Comparison of ENCODE assay signal across 2 cellular contexts in genomic region chr7:22853138-22853537, GRCh38.
A peak's percentile ranks its signal among the peaks of the same experiment; 100 is the strongest.
TF ChIP-seq lines count a peak whose summit lies in the region.

No MANE protein-coding gene starts in this region.

TF ChIP-seq in GM12891, 5 proteins besides CTCF, POLR2A, EP300 and RAD21:
- TF ChIP-seq SPI1 (IDR thresholded peaks at IDR 0.05; ENCODE audit: low read depth, low read length) (no peak), POLR2AphosphoS5 (IDR thresholded peaks at IDR 0.05; ENCODE audit: low read depth, low read length) (no peak), TAF1 (IDR thresholded peaks at IDR 0.05; ENCODE audit: low read depth, low read length) (no peak), POU2F2 (IDR thresholded peaks at IDR 0.05; ENCODE audit: low read depth, low read length) (no peak)

TF ChIP-seq in H1, 55 proteins besides CTCF, POLR2A, EP300 and RAD21:
- TF ChIP-seq SP4 (IDR thresholded peaks at IDR 0.05; ENCODE audit: low read length), result no peak
- TF ChIP-seq E2F6 (IDR thresholded peaks at IDR 0.05), result 0 out of 2 replicates have a peak, but pooled peaks have one; percentile 17
- no peak for TF ChIP-seq FOSL1 (IDR thresholded peaks at IDR 0.05; ENCODE audit: insufficient read depth, low read depth, low read length)
- no peak for TF ChIP-seq GABPA (IDR thresholded peaks at IDR 0.05; ENCODE audit: borderline replicate concordance, insufficient read depth, low read length)
- TF ChIP-seq RBBP5 (IDR thresholded peaks at IDR 0.05; ENCODE audit: borderline replicate concordance, low read depth, low read length), result no peak
- TF ChIP-seq BCL11A (IDR thresholded peaks at IDR 0.05; ENCODE audit: low read depth in 2 of 2, low read length in 2 of 2), result no peak
- no peak for TF ChIP-seq ASH2L (IDR thresholded peaks at IDR 0.05; ENCODE audit: low read length)
- TF ChIP-seq MAX (IDR thresholded peaks at IDR 0.05), result no peak
- no peak for TF ChIP-seq EGR1 (IDR thresholded peaks at IDR 0.05; ENCODE audit: borderline replicate concordance, low read depth, low read length)
TF ChIP-seq in H1: peak in this region for 1.
